Comparison of ENCODE assay signal across 19 cellular contexts in the genomic region with DNA sequence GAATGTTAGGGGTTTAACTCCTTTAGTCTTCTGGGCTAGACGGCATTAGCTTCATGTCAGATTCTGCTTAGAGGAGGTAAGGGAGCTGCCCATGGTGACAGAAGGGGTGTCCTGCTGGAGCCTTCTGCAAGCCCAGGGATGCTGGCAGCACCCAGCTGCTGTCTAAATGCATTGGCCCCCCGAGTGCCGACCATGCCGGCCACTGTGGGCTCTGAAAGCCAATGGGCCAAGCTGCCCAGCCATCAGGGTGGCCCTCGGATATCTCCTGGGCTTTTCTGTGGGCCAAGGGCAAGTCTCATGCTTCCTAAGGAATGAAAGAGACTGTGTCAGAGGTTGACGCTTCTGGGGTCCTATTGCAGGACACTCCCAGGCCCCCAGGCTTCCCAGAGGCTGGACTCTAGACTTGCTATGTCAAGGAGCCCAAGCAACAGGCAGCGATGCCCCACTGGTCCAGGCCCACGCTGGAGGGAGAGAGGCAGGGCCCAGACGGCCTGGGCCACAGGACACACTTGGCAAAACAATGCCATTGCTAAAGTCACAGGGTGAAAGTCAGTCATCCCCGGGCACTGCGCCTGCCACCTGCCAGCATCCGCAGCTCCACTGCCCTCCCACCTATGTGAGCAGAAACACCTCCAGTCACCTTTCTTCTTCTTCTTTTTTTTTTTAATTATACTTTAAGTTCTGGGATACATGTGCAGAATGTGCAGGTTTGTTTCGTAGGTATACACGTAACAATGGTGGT.
"Had no signal": no experiment of that assay in that cellular context is flagged by ENCODE, and none has a peak within 500 bp of the region (broad histone marks: within the 10 kb centered on the region; RNA-seq: fewer than 3 reads in every experiment).

No MANE protein-coding gene starts in this region.

- H3K36me3 ChIP-seq: esophagus muscularis mucosa, gastrocnemius medialis, heart right ventricle, left lung, lower lobe of right lung had no signal

- H3K4me1 ChIP-seq: gastrocnemius medialis, left lung, lower lobe of right lung had no signal

- H3K4me3 ChIP-seq: esophagus muscularis mucosa, gastrocnemius medialis, heart right ventricle, left lung, lower lobe of right lung, mucosa of descending colon had no signal

- H3K27me3 ChIP-seq: gastrocnemius medialis, left lung had no signal

- H3K27ac Mint-ChIP-seq: dendritic cell treated with granulocyte-macrophage colony-stimulating factor and Interleukin-4, amounts not matched to agents 40 ng/mL and 50 ng/mL, for 4 days; effector memory CD8-positive, alpha-beta T cell; memory B cell had no signal

- H3K4me3 Mint-ChIP-seq: dendritic cell treated with granulocyte-macrophage colony-stimulating factor and Interleukin-4, amounts not matched to agents 40 ng/mL and 50 ng/mL, for 4 days; effector memory CD8-positive, alpha-beta T cell; memory B cell; mesothelial cell of epicardium; naive B cell had no signal

- H3K4me1 Mint-ChIP-seq: memory B cell, naive B cell had no signal

- H3K27ac ChIP-seq: esophagus muscularis mucosa, gastrocnemius medialis, heart right ventricle, left lung, lower lobe of right lung had no signal

- H3K9me3 ChIP-seq: esophagus muscularis mucosa, gastrocnemius medialis, heart right ventricle, left lung, lower lobe of right lung, mucosa of descending colon had no signal

- H3K36me3 Mint-ChIP-seq: memory B cell, mesothelial cell of epicardium, naive B cell had no signal

- DNase-seq: cortex of kidney; effector CD8-positive, alpha-beta T cell; effector memory CD8-positive, alpha-beta T cell; foreskin melanocyte; gastrocnemius medialis; glutamatergic neuron; heart right ventricle; hippocampal formation; left cardiac atrium; left lung; left ventricle myocardium superior; lower lobe of right lung; mesendoderm; mucosa of descending colon; naive B cell had no signal

- H3K9me3 Mint-ChIP-seq: dendritic cell treated with granulocyte-macrophage colony-stimulating factor and Interleukin-4, amounts not matched to agents 40 ng/mL and 50 ng/mL, for 4 days; effector memory CD8-positive, alpha-beta T cell; memory B cell; mesothelial cell of epicardium; naive B cell had no signal
